18 cellular contexts compared by ENCODE assay signal in the genomic region with DNA sequence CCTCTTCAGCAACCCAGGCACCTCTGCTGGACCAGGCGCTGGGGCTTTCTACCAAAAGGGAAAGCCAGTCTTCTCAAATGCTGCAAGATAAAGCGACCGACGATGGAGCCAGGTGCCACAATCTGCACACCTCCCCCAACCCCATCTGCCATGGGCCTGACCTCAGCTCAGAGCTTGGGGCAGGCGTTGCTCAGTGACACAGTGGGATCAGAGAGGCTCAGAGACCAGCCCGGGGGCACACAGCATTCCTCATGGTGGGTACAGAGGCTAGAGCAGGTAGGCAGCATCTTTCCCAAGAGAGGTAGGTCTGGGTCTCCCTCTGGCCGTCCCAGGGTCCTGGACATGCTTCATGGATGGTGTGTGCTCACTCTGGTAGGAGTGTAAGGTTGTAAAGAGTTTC.
"Had no signal": no experiment of that assay in that cellular context is flagged by ENCODE, and none has a peak within 500 bp of the region (broad histone marks: within the 10 kb centered on the region; RNA-seq: fewer than 3 reads in every experiment).

No MANE protein-coding gene starts in this region.

- H3K4me3 ChIP-seq: ascending aorta, coronary artery, heart right ventricle, left lung had no signal

- ATAC-seq: activated T-cell treated with anti-CD3 and anti-CD28 coated beads, Interleukin-2, amount 50 U/mL, for 72 hours; heart right ventricle; left lung had no signal

- H3K27me3 Mint-ChIP-seq: stimulated activated naive CD8-positive, alpha-beta T cell treated with anti-CD3 and anti-CD28 coated beads, Interleukin-15, Interleukin-2, amounts not matched to agents 100 ng/mL and 50 ng/mL, for 24 hours; type B pancreatic cell had no signal

- H3K27ac ChIP-seq: ascending aorta, VCaP had no signal

- H3K9me3 Mint-ChIP-seq: activated T-cell treated with anti-CD3 and anti-CD28 coated beads, Interleukin-2, amount 50 U/mL, for 72 hours; stimulated activated naive CD8-positive, alpha-beta T cell treated with anti-CD3 and anti-CD28 coated beads, Interleukin-15, Interleukin-2, amounts not matched to agents 100 ng/mL and 50 ng/mL, for 24 hours; type B pancreatic cell had no signal

- H3K27me3 ChIP-seq: ascending aorta, heart right ventricle, left lung had no signal

- H3K27ac Mint-ChIP-seq: activated T-cell treated with anti-CD3 and anti-CD28 coated beads, Interleukin-2, amount 50 U/mL, for 72 hours; stimulated activated naive CD8-positive, alpha-beta T cell treated with anti-CD3 and anti-CD28 coated beads, Interleukin-15, Interleukin-2, amounts not matched to agents 100 ng/mL and 50 ng/mL, for 24 hours had no signal

- DNase-seq: activated CD4-positive, alpha-beta T cell treated with anti-CD3 and anti-CD28 coated beads for 1 hour; activated CD8-positive, alpha-beta memory T cell treated with anti-CD3 and anti-CD28 coated beads for 24 hours; activated CD8-positive, alpha-beta memory T cell treated with anti-CD3 and anti-CD28 coated beads, Interleukin-2, amount 50 U/mL, for 48 hours; activated effector memory CD4-positive, alpha-beta T cell treated with anti-CD3 and anti-CD28 coated beads, Interleukin-2, amount 50 U/mL, for 16 hours; activated naive CD4-positive, alpha-beta T cell treated with anti-CD3 and anti-CD28 coated beads, Interleukin-2, amount 50 U/mL, for 16 hours; activated T-cell treated with anti-CD3 and anti-CD28 coated beads, Interleukin-2, amount 50 U/mL, for 72 hours; heart right ventricle; left lung; mammary epithelial cell; occipital lobe; posterior cingulate gyrus; stimulated activated CD4-positive, alpha-beta T cell treated with anti-CD3 and anti-CD28 coated beads, Interleukin-2, amount 100 ng/mL, for 24 hours; T-helper 2 cell had no signal

- H3K4me3 Mint-ChIP-seq: activated T-cell treated with anti-CD3 and anti-CD28 coated beads, Interleukin-2, amount 50 U/mL, for 72 hours; stimulated activated naive CD8-positive, alpha-beta T cell treated with anti-CD3 and anti-CD28 coated beads, Interleukin-15, Interleukin-2, amounts not matched to agents 100 ng/mL and 50 ng/mL, for 24 hours; type B pancreatic cell had no signal

- H3K9me3 ChIP-seq: ascending aorta, heart right ventricle, left lung had no signal
